In the genomic region with DNA sequence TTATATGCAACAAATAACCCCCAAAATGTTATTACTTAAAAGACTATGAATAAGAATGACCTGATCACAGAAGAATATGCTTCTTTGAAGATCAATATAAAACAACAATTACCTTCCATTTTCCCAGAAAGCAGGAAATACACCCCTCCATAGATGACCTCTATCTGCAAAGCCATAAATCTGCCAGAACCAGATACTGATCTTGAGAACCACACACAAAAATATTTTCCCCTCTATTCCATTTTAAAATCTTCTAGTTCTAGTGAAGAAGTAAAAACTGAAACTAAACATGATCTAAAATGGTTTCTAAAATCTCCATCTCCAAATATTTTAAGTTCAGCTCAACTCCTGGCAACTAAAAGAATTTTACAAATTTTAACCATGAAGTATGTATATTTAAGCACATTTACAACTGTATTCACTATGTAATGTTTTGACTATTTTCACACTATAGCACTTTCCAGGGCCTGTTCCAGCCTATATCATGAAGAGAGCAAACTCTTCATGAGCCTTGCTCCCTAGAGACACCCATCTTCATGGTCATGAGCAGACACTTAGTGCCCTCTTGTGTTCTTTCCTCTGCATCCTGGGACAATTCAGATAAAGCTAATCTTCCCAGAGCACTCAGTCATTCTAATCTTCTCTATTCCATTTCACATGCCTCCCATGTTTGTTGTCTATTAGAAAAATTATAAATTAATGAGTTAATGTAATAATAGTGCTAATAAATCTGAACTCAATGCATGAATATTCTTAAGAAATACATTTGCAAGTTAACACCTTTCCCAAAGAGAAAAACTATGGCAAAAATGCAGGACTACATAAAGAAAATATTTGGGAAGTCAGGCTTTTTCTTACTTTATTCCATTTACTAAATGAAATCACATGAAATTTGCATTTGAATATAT, we compare ENCODE assay signal across 8 cellular contexts.
A peak's percentile ranks its signal among the peaks of the same experiment; 100 is the strongest.
DNase-seq lines count a peak whose midpoint lies in the region; ATAC-seq, FAIRE-seq and TF ChIP-seq lines count a peak whose summit lies in the region.

No MANE protein-coding gene starts in this region.

- H3K9ac ChIP-seq in GM12878 (ENCODE audit: control insufficient read depth, insufficient read depth, low read length), result no peak overlapping the region

- no peak overlapping the region for H2AFZ ChIP-seq in GM12878 (ENCODE audit: control insufficient read depth, low read depth, low read length)

- H4K20me1 ChIP-seq in GM12878 (ENCODE audit: control insufficient read depth, insufficient read depth), result no peaks in the 10 kb centered on the region

- H3K27me3 ChIP-seq in GM12878 (replicated peaks in 1 of 2; ENCODE audit: control insufficient read depth in 2 of 2, insufficient read depth in 2 of 2, low read length in 1 of 2) (no peaks in the 10 kb centered on the region), upper lobe of left lung (no peaks in the 10 kb centered on the region)

- ATAC-seq in GM12878 (peak; percentile 72), HG02870 (IDR thresholded peaks at IDR 0.05; ENCODE audit: unreplicated experiment) (no peak), upper lobe of left lung (ENCODE audit: low FRiP score in 2 of 2) (no peak)

- H3K4me3 ChIP-seq in GM12878 (no peak overlapping the region), upper lobe of left lung (no peak overlapping the region)

- no peak for TF ChIP-seq EP300 in GM12878 (IDR thresholded peaks at IDR 0.05; ENCODE audit: borderline replicate concordance in 1 of 2, control insufficient read depth in 1 of 2, low read depth in 2 of 2, low read length in 2 of 2)
- TF ChIP-seq EP300 in upper lobe of left lung (IDR thresholded peaks at IDR 0.05), result no peak

- H3K4me3 Mint-ChIP-seq in activated naive CD4-positive, alpha-beta T cell treated with anti-CD3 and anti-CD28 coated beads, Interleukin-2, amount 10 ng/mL, durations not matched to agents 7 days and 5 days, result no peak overlapping the region

- CTCF ChIA-PET in activated naive CD4-positive, alpha-beta T cell treated with anti-CD3 and anti-CD28 coated beads, Interleukin-2, amount 10 ng/mL, durations not matched to agents 7 days and 5 days (lab: Charles Lee), result interaction anchor here (0.6 to 1.4 kb wide), 2 partner anchors 10 to 76 kb away, joined by 3 to 5 read pairs; no protein-coding TSS in a partner anchor
- CTCF ChIA-PET in GM12878 (lab: Yijun Ruan, JAX), result interaction anchor here (0.6 to 2.2 kb wide), 11 partner anchors 10 to 430 kb away, joined by 3 to 8 read pairs (median 4); no protein-coding TSS in a partner anchor

- POLR2A ChIA-PET in GM12878 (lab: Charles Lee), result interaction anchor here (1.4 kb wide), 1 partner anchor 14 kb away, joined by 3 read pairs; no protein-coding TSS in a partner anchor

- no peaks in the 10 kb centered on the region for H3K27me3 Mint-ChIP-seq in activated naive CD4-positive, alpha-beta T cell treated with anti-CD3 and anti-CD28 coated beads, Interleukin-2, amount 10 ng/mL, durations not matched to agents 7 days and 5 days

- BruUV-seq in GM12878 (replicated peaks; lab: Mats Ljungman, UMichigan), result no TSS peak

- SMC1A ChIA-PET in GM12878 (lab: Charles Lee; ENCODE audit: uncharacterized antibody, unreplicated experiment), result interaction anchor here (0.7 to 1.9 kb wide), 3 partner anchors 52 to 76 kb away, joined by 3 to 8 read pairs (median 4); no protein-coding TSS in a partner anchor

- TF ChIP-seq POLR2A in GM12878 (IDR thresholded peaks at IDR 0.05; ENCODE audit: low read depth, low read length) (no peak), upper lobe of left lung (IDR thresholded peaks at IDR 0.05) (no peak)

- peak; percentile 17 to 38 (median 37); a peak in 4 of 6 replicates for TF ChIP-seq CTCF in GM12878 (IDR thresholded peaks at IDR 0.05 in 2 of 3, conservative IDR thresholded peaks at IDR 0.05 in 1 of 3; ENCODE audit: control insufficient read depth in 2 of 3, extremely low read depth in 1 of 3, insufficient read depth in 1 of 3, low read depth in 3 of 3, low read length in 3 of 3)
- TF ChIP-seq CTCF in upper lobe of left lung (IDR thresholded peaks at IDR 0.05), result no peak

- H3K36me3 ChIP-seq in GM12878 (ENCODE audit: control insufficient read depth in 2 of 2, insufficient read depth in 2 of 2, low read length in 1 of 2), result peaks cover 0 to 7% of the 10 kb centered on the region in 2 experiments; a peak in 3 of 4 replicates
- peaks cover 3 to 41% (median 13%) of the 10 kb centered on the region in 4 donors for H3K36me3 ChIP-seq in upper lobe of left lung

- H3K4me1 ChIP-seq in GM12878 (ENCODE audit: control insufficient read depth, insufficient read depth, low read length) (no peaks in the 10 kb centered on the region), upper lobe of left lung (no peaks in the 10 kb centered on the region)

- H3K4me1 Mint-ChIP-seq in activated naive CD4-positive, alpha-beta T cell treated with anti-CD3 and anti-CD28 coated beads, Interleukin-2, amount 10 ng/mL, durations not matched to agents 7 days and 5 days, result peaks cover 21% of the 10 kb centered on the region

- DNase-seq in activated naive CD4-positive, alpha-beta T cell treated with anti-CD3 and anti-CD28 coated beads, Interleukin-2, amount 10 ng/mL, durations not matched to agents 7 days and 5 days, result no peak
- DNase-seq in activated naive CD4-positive, alpha-beta T cell treated with anti-CD3 and anti-CD28 coated beads, Interleukin-2, amount 50 U/mL, for 16 hours, result no peak
- peak; percentile 15 for DNase-seq in NCI-H2196 treated with DMSO at 0.1 percent for 48 hours (lab: John Stamatoyannopoulos, UW; ENCODE audit: unreplicated experiment)
- DNase-seq in GM12878 (ENCODE audit: low read depth, low spot score), result peak; percentile 2
- peak; percentile 39 to 48 for DNase-seq in lung microvascular endothelial cell (ENCODE audit: low read depth in 2 of 2)
- no peak for DNase-seq in stimulated activated CD4-positive, alpha-beta T cell treated with anti-CD3 and anti-CD28 coated beads, Interleukin-2, amount 100 ng/mL, for 48 hours
- DNase-seq in upper lobe of left lung, result no peak

- FAIRE-seq in GM12878 (lab: Jason Lieb, UNC), result peak; percentile 84

- intact Hi-C loops in GM12878 (cut with micrococcal nuclease; ENCODE audit: unreplicated experiment), result loop anchor here (1.0 kb wide), 1 partner anchor 441 kb away; no protein-coding TSS in a partner anchor

- in situ Hi-C loops in GM12878 (cut with MboI), result no loop called here

- peak overlapping the region; percentile 56 for H3K27ac Mint-ChIP-seq in activated naive CD4-positive, alpha-beta T cell treated with anti-CD3 and anti-CD28 coated beads, Interleukin-2, amount 10 ng/mL, durations not matched to agents 7 days and 5 days

- H3K4me2 ChIP-seq in GM12878 (ENCODE audit: control insufficient read depth, insufficient read depth), result no peak overlapping the region

- no peaks in the 10 kb centered on the region for H3K9me3 ChIP-seq in GM12878 (replicated peaks; ENCODE audit: control insufficient read depth, insufficient read depth, low read length)
- no peaks in the 10 kb centered on the region for H3K9me3 ChIP-seq in upper lobe of left lung

- H3K27ac ChIP-seq in GM12878 (ENCODE audit: control insufficient read depth, insufficient read depth) (no peak overlapping the region), upper lobe of left lung (no peak overlapping the region)

- H3K9me3 Mint-ChIP-seq in activated naive CD4-positive, alpha-beta T cell treated with anti-CD3 and anti-CD28 coated beads, Interleukin-2, amount 10 ng/mL, durations not matched to agents 7 days and 5 days, result peaks cover 6% of the 10 kb centered on the region

- H3K79me2 ChIP-seq in GM12878 (ENCODE audit: control insufficient read depth, insufficient read depth, low read length), result no peaks in the 10 kb centered on the region

- TF ChIP-seq RAD21 in GM12878 (IDR thresholded peaks at IDR 0.05; ENCODE audit: insufficient read depth, low read depth, low read length), result peak; percentile 44

- RAD21 ChIA-PET in GM12878 (lab: Charles Lee; ENCODE audit: unreplicated experiment), result interaction anchor here (1.3 to 2.0 kb wide), 3 partner anchors 9 to 430 kb away, joined by 4 to 6 read pairs (median 5); no protein-coding TSS in a partner anchor

- H3K36me3 Mint-ChIP-seq in activated naive CD4-positive, alpha-beta T cell treated with anti-CD3 and anti-CD28 coated beads, Interleukin-2, amount 10 ng/mL, durations not matched to agents 7 days and 5 days, result peaks cover 38% of the 10 kb centered on the region

TF ChIP-seq in GM12878, 131 proteins besides CTCF, POLR2A, EP300 and RAD21 (continues in another document):
- TF ChIP-seq, protein P1, sequence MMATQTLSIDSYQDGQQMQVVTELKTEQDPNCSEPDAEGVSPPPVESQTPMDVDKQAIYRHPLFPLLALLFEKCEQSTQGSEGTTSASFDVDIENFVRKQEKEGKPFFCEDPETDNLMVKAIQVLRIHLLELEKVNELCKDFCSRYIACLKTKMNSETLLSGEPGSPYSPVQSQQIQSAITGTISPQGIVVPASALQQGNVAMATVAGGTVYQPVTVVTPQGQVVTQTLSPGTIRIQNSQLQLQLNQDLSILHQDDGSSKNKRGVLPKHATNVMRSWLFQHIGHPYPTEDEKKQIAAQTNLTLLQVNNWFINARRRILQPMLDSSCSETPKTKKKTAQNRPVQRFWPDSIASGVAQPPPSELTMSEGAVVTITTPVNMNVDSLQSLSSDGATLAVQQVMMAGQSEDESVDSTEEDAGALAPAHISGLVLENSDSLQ (IDR thresholded peaks at IDR 0.05), result no peak
- no peak for TF ChIP-seq SUPT20H (IDR thresholded peaks at IDR 0.05; ENCODE audit: borderline replicate concordance, control insufficient read depth, low read depth, low read length)
- TF ChIP-seq, protein P2, sequence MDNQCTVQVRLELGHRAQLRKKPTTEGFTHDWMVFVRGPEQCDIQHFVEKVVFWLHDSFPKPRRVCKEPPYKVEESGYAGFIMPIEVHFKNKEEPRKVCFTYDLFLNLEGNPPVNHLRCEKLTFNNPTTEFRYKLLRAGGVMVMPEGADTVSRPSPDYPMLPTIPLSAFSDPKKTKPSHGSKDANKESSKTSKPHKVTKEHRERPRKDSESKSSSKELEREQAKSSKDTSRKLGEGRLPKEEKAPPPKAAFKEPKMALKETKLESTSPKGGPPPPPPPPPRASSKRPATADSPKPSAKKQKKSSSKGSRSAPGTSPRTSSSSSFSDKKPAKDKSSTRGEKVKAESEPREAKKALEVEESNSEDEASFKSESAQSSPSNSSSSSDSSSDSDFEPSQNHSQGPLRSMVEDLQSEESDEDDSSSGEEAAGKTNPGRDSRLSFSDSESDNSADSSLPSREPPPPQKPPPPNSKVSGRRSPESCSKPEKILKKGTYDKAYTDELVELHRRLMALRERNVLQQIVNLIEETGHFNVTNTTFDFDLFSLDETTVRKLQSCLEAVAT (IDR thresholded peaks at IDR 0.05), result no peak
- peak; percentile 36; the same call in 1 of the 2 replicates for TF ChIP-seq SMC3 (IDR thresholded peaks at IDR 0.05; ENCODE audit: borderline replicate concordance, low read length)
- TF ChIP-seq FOXM1 (IDR thresholded peaks at IDR 0.05; ENCODE audit: low read depth, low read length), result no peak

Comparison
In these comparisons a context has a peak if more than half of its experiments do, and no peak if none do; other contexts are left out.
1. DNase-seq: peak in NCI-H2196 treated with DMSO at 0.1 percent for 48 hours (single experiment), GM12878 (single experiment) and lung microvascular endothelial cell (2 of 2); none in activated naive CD4-positive, alpha-beta T cell treated with anti-CD3 and anti-CD28 coated beads, Interleukin-2, amount 10 ng/mL, durations not matched to agents 7 days and 5 days (single experiment), activated naive CD4-positive, alpha-beta T cell treated with anti-CD3 and anti-CD28 coated beads, Interleukin-2, amount 50 U/mL, for 16 hours (single experiment), stimulated activated CD4-positive, alpha-beta T cell treated with anti-CD3 and anti-CD28 coated beads, Interleukin-2, amount 100 ng/mL, for 48 hours (0 of 2) and upper lobe of left lung (0 of 2).
2. CTCF ChIP-seq: peak in GM12878 (3 of 3); none in upper lobe of left lung (0 of 6).